Comparison of ENCODE assay signal across 23 cellular contexts in the genomic region with DNA sequence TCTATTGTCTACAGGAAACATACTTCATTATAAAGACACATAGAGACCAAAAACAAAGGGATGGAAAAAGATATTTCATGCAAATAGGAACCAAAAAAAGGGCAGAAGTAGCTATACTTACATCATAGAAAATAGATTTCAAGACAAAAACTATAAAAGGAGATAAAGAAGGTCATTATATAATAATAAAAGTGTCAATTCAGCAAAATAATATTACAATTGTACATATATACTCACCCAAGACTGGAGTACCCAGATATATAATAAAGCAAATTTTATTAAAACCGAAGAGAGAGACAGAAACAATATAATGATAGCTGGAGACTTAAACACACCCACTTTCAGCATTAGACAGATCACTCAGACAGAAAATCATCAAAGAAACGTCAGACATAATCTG.
"Had no signal": no experiment of that assay in that cellular context is flagged by ENCODE, and none has a peak within 500 bp of the region (broad histone marks: within the 10 kb centered on the region; RNA-seq: fewer than 3 reads in every experiment).

No MANE protein-coding gene starts in this region.

- DNase-seq: dermis blood vessel endothelial cell; dorsolateral prefrontal cortex; effector CD4-positive, alpha-beta T cell; effector memory CD4-positive, alpha-beta T cell; foreskin keratinocyte; heart left ventricle; hypothalamus; left cardiac atrium; left lung; left ventricle myocardium superior; lower lobe of right lung; mesenchymal stem cell; mucosa of descending colon; naive B cell had no signal

- H2AFZ ChIP-seq: hepatocyte had no signal

- H3K9me3 ChIP-seq: esophagus muscularis mucosa, gastroesophageal sphincter, lower lobe of right lung had no signal

- H3K27me3 ChIP-seq: dorsolateral prefrontal cortex, esophagus muscularis mucosa, foreskin keratinocyte, gastroesophageal sphincter, heart left ventricle, hepatocyte, left lung had no signal

- FAIRE-seq: colon, endothelial cell of umbilical vein, frontal cortex, islet of Langerhans, keratinocyte had no signal

- H3K4me2 ChIP-seq: hepatocyte had no signal

- ATAC-seq: foreskin keratinocyte, gastroesophageal sphincter, heart left ventricle, left cardiac atrium, left lung, left ventricle myocardium superior, lower lobe of right lung, mucosa of descending colon had no signal

- H3K79me2 ChIP-seq: hepatocyte had no signal

- H3K36me3 ChIP-seq: esophagus muscularis mucosa, gastroesophageal sphincter, heart left ventricle, left lung, lower lobe of right lung had no signal

- H3K4me1 ChIP-seq: esophagus muscularis mucosa, foreskin keratinocyte, gastroesophageal sphincter, heart left ventricle, left lung, lower lobe of right lung had no signal

- H3K4me3 ChIP-seq: coronary artery, dorsolateral prefrontal cortex, esophagus muscularis mucosa, gastroesophageal sphincter, heart left ventricle, hepatocyte, left lung, lower lobe of right lung, mucosa of descending colon had no signal

- H3K27ac ChIP-seq: coronary artery, dorsolateral prefrontal cortex, esophagus muscularis mucosa, foreskin keratinocyte, gastroesophageal sphincter, heart left ventricle, hepatocyte, left lung, lower lobe of right lung had no signal
